In genomic region chr1:156251527-156251926, GRCh38 we compare ENCODE assay signal across 1 cellular context.
TF ChIP-seq lines count a peak whose summit lies in the region.

No MANE protein-coding gene starts in this region.

TF ChIP-seq in endothelial cell of umbilical vein, 7 proteins besides CTCF, POLR2A, EP300 and RAD21:
- TF ChIP-seq EZH2 (IDR thresholded peaks at IDR 0.05; ENCODE audit: borderline replicate concordance, low read depth, low read length, severe bottlenecking) (no peak), GATA2 (IDR thresholded peaks at IDR 0.05; ENCODE audit: insufficient read depth, insufficient read length, low read depth, low read length) (peak; percentile 36)
